In the genomic region with DNA sequence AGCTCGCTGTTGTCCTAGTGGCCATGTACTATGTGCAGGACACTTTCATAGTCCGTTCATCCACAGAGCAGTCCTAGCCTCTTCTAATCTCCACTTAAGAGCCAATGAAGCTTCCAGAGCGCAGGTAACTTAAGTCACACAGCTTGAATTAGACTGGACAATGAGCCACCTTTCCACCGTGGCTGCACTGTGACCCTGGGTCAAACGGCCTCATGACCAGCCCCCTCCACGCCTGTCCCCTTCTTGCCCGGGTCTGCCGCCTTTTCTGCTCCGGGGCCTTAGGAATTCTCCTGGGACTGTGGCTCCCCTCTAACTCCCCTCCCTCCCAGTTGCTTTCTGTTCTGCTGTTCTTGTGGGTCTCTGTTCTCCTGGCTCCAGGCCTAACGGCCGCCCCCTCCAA, we compare ENCODE assay signal across 8 cellular contexts. TPM values are rescaled to one million over a fixed set of nuclear protein-coding genes. Genes with fewer than 3 reads are reported as not detected.
DNase-seq lines count a peak whose midpoint lies in the region; ATAC-seq and TF ChIP-seq lines count a peak whose summit lies in the region.

No MANE protein-coding gene starts in this region.

- POLR2A ChIA-PET in CD8-positive, alpha-beta T cell (lab: Charles Lee) = interaction anchor here (0.7 to 0.9 kb wide), 2 partner anchors 45 to 136 kb away, joined by 4 to 5 read pairs; no protein-coding TSS in a partner anchor

- peaks cover 20% of the 10 kb centered on the region for H3K27me3 Mint-ChIP-seq in CD8-positive, alpha-beta T cell (ENCODE audit: low read depth)
- peaks cover 15% of the 10 kb centered on the region for H3K27me3 Mint-ChIP-seq in IgD-negative memory B cell
- H3K27me3 Mint-ChIP-seq in natural killer cell treated with Interleukin-12 subunit alpha and Interleukin-12 subunit beta and Interleukin-15 and Interleukin-18, amount 100 ng/mL, for 72 hours = peaks cover 21 to 26% of the 10 kb centered on the region in 2 donors

- no peaks in the 10 kb centered on the region for H3K27me3 ChIP-seq in CD8-positive, alpha-beta T cell (ENCODE audit: insufficient read depth, low read length)
- peaks cover 0 to 10% of the 10 kb centered on the region in 2 donors for H3K27me3 ChIP-seq in duodenal mucosa (ENCODE audit: control insufficient read depth in 1 of 2, insufficient read depth in 2 of 2, low read length in 2 of 2)

- H3K9ac ChIP-seq in duodenal mucosa (ENCODE audit: low read depth in 1 of 2, low read length in 2 of 2) = peak overlapping the region; percentile 30 to 66

- CTCF ChIA-PET in CD8-positive, alpha-beta T cell (lab: Charles Lee) = interaction anchor here (0.8 to 2.5 kb wide), 11 partner anchors 9 to 293 kb away, joined by 3 to 63 read pairs (median 4); no protein-coding TSS in a partner anchor

- H3K27ac Mint-ChIP-seq in CD8-positive, alpha-beta T cell = no peak overlapping the region
- H3K27ac Mint-ChIP-seq in IgD-negative memory B cell = peak overlapping the region in 1 of 3 donors; percentile 94
- no peak overlapping the region for H3K27ac Mint-ChIP-seq in natural killer cell treated with Interleukin-12 subunit alpha and Interleukin-12 subunit beta and Interleukin-15 and Interleukin-18, amount 100 ng/mL, for 72 hours

- H3K27ac ChIP-seq in CD8-positive, alpha-beta T cell (ENCODE audit: low read depth, low read length) = no peak overlapping the region
- no peak overlapping the region for H3K27ac ChIP-seq in duodenal mucosa (ENCODE audit: low read depth, low read length)

- H3K36me3 Mint-ChIP-seq in CD8-positive, alpha-beta T cell = no peaks in the 10 kb centered on the region
- H3K36me3 Mint-ChIP-seq in IgD-negative memory B cell = no peaks in the 10 kb centered on the region
- no peaks in the 10 kb centered on the region for H3K36me3 Mint-ChIP-seq in natural killer cell treated with Interleukin-12 subunit alpha and Interleukin-12 subunit beta and Interleukin-15 and Interleukin-18, amount 100 ng/mL, for 72 hours

- peak overlapping the region; percentile 22 for H3K4me3 ChIP-seq in CD8-positive, alpha-beta T cell (ENCODE audit: low read depth, low read length)
- peak overlapping the region; percentile 68 to 70 for H3K4me3 ChIP-seq in duodenal mucosa (ENCODE audit: low read depth in 1 of 2, low read length in 2 of 2)

- TF ChIP-seq CTCF in CD8-positive, alpha-beta T cell (IDR thresholded peaks at IDR 0.05) = no peak

- ATAC-seq in CD8-positive, alpha-beta T cell = peak; percentile 27
- ATAC-seq in natural killer cell treated with Interleukin-12 subunit alpha and Interleukin-12 subunit beta and Interleukin-15 and Interleukin-18, amount 100 ng/mL, for 72 hours = peak in 1 of 2 donors; percentile 8
- ATAC-seq in HG02623 (IDR thresholded peaks at IDR 0.05; ENCODE audit: unreplicated experiment) = no peak

- intact Hi-C loops in CD8-positive, alpha-beta T cell (cut with DNase I, micrococcal nuclease) = loop anchor here (1.0 to 5.0 kb wide), 5 partner anchors 89 to 818 kb away; no protein-coding TSS in a partner anchor

- peak overlapping the region; percentile 49 for H3K4me3 Mint-ChIP-seq in CD8-positive, alpha-beta T cell
- H3K4me3 Mint-ChIP-seq in IgD-negative memory B cell = peak overlapping the region in 3 of 4 donors; percentile 59 to 66 (median 59)
- H3K4me3 Mint-ChIP-seq in natural killer cell treated with Interleukin-12 subunit alpha and Interleukin-12 subunit beta and Interleukin-15 and Interleukin-18, amount 100 ng/mL, for 72 hours = peak overlapping the region; percentile 71

- peaks cover 9% of the 10 kb centered on the region for H3K4me1 ChIP-seq in CD8-positive, alpha-beta T cell (ENCODE audit: insufficient read depth, low read length)
- H3K4me1 ChIP-seq in duodenal mucosa (ENCODE audit: control insufficient read depth in 1 of 2, insufficient read depth in 2 of 2, low read length in 2 of 2) = peaks cover 10 to 14% of the 10 kb centered on the region in 2 donors

- H3K36me3 ChIP-seq in CD8-positive, alpha-beta T cell (ENCODE audit: insufficient read depth, low read length) = no peaks in the 10 kb centered on the region
- no peaks in the 10 kb centered on the region for H3K36me3 ChIP-seq in duodenal mucosa (ENCODE audit: control insufficient read depth in 1 of 2, insufficient read depth in 2 of 2, low read length in 2 of 2)

- H3K4me1 Mint-ChIP-seq in CD8-positive, alpha-beta T cell (ENCODE audit: low read depth) = peaks cover 4% of the 10 kb centered on the region
- peaks cover 0 to 4% (median 1%) of the 10 kb centered on the region in 3 donors for H3K4me1 Mint-ChIP-seq in IgD-negative memory B cell
- peaks cover 4 to 11% of the 10 kb centered on the region in 2 donors for H3K4me1 Mint-ChIP-seq in natural killer cell treated with Interleukin-12 subunit alpha and Interleukin-12 subunit beta and Interleukin-15 and Interleukin-18, amount 100 ng/mL, for 72 hours (ENCODE audit: low read depth in 2 of 2)

- no peak for DNase-seq in CD8-positive, alpha-beta T cell
- no peak for DNase-seq in natural killer cell treated with Interleukin-12 subunit alpha and Interleukin-12 subunit beta and Interleukin-15 and Interleukin-18, amount 100 ng/mL, for 72 hours (ENCODE audit: low spot score)
- DNase-seq in NCI-H2196 treated with DMSO at 0.1 percent for 48 hours (lab: John Stamatoyannopoulos, UW; ENCODE audit: unreplicated experiment) (no peak), NCI-H2107 (lab: John Stamatoyannopoulos, UW) (no peak), retina (no peak)

- H3K9me3 Mint-ChIP-seq in CD8-positive, alpha-beta T cell = no peaks in the 10 kb centered on the region
- H3K9me3 Mint-ChIP-seq in IgD-negative memory B cell = no peaks in the 10 kb centered on the region
- H3K9me3 Mint-ChIP-seq in natural killer cell treated with Interleukin-12 subunit alpha and Interleukin-12 subunit beta and Interleukin-15 and Interleukin-18, amount 100 ng/mL, for 72 hours = no peaks in the 10 kb centered on the region

- no peaks in the 10 kb centered on the region for H3K9me3 ChIP-seq in CD8-positive, alpha-beta T cell (ENCODE audit: low read length)
- no peaks in the 10 kb centered on the region for H3K9me3 ChIP-seq in duodenal mucosa (ENCODE audit: control insufficient read depth in 1 of 2, low read length in 2 of 2)

RNA-seq across cellular contexts. Expression of gene PRKCE, which starts 8.4 kb away (rescaled TPM):
- total RNA-seq in CD8-positive, alpha-beta T cell = 10 to 100 TPM; 21.0 to 26.7 TPM
- 12.7 TPM for polyA plus RNA-seq in IgD-negative memory B cell
- total RNA-seq in natural killer cell treated with Interleukin-12 subunit alpha and Interleukin-12 subunit beta and Interleukin-15 and Interleukin-18, amount 100 ng/mL, for 72 hours = 10 to 100 TPM in 1 of 2 donors, 1 to 10 TPM in 1; 6.3 to 30.1 TPM

RNA-seq across cellular contexts. Expression of gene SRBD1, which starts 32.0 kb away (rescaled TPM):
- total RNA-seq in CD8-positive, alpha-beta T cell = 10 to 100 TPM; 11.1 to 11.6 TPM
- 9.9 TPM for polyA plus RNA-seq in IgD-negative memory B cell
- 10 to 100 TPM; 17.6 to 25.4 TPM for total RNA-seq in natural killer cell treated with Interleukin-12 subunit alpha and Interleukin-12 subunit beta and Interleukin-15 and Interleukin-18, amount 100 ng/mL, for 72 hours
